In the genomic region with DNA sequence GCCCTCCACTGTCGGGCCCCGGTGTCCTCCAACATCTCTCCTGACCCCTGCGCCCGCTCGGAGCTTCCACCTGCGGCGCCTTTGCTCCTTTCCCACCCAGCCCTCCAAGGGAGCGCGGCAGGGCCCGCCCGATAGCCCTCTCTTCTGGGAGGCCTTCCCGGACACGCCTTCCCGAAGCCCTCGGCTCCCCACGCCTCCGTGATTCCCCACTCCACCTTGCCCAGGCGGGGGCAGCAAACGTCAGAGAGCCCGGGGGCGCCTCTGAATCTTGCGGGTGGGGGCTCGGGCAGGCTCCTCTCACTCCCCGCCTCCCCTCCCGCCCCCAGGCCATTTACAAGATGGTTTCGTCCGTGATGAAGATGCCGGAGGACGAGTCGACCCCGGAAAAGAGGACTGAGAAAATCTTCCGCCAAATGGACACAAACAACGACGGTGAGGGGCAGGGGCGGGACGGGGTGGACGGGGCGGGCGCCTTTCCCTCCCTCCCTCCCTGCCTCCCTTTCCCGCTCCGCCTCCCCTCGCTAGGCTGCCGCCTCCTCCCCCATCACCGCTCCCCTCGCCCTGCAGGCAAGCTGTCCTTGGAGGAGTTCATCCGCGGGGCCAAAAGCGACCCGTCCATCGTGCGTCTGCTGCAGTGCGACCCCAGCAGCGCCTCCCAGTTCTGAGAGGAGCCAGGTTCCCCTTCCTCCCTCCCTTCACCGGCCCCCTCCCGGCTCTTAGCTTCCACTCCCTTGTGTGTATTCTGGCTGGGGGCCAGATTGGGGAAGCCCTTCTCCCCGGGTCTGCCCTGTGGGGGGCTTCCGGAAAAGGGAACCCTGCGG, we compare ENCODE assay signal across 8 cellular contexts. TPM values are rescaled to one million over a fixed set of nuclear protein-coding genes. Genes with fewer than 3 reads are reported as not detected.
DNase-seq lines count a peak whose midpoint lies in the region; ATAC-seq and TF ChIP-seq lines count a peak whose summit lies in the region.

No MANE protein-coding gene starts in this region.

- peaks cover 17 to 77% of the 10 kb centered on the region in 2 donors for H3K27me3 ChIP-seq in left lung

- intact Hi-C loops in left lung (cut with DNase I), result no loop called here

- TF ChIP-seq CTCF in left lung (IDR thresholded peaks at IDR 0.05), result peak in 1 of 2 donors; percentile 5

- peaks cover 0 to 13% of the 10 kb centered on the region in 2 donors for H3K4me1 ChIP-seq in left lung

- no peaks in the 10 kb centered on the region for H3K9me3 ChIP-seq in left lung

- H3K27me3 Mint-ChIP-seq in stimulated activated naive CD8-positive, alpha-beta T cell treated with anti-CD3 and anti-CD28 coated beads, Interleukin-15, amount 100 ng/mL, for 72 hours, result peaks cover 98% of the 10 kb centered on the region

- no peaks in the 10 kb centered on the region for H3K36me3 ChIP-seq in left lung

- peak overlapping the region; percentile 72 to 81 for H3K4me3 Mint-ChIP-seq in stimulated activated naive CD8-positive, alpha-beta T cell treated with anti-CD3 and anti-CD28 coated beads, Interleukin-15, amount 100 ng/mL, for 72 hours

- H3K4me3 ChIP-seq in left lung, result peak overlapping the region; percentile 27 to 32

- H3K9me3 Mint-ChIP-seq in stimulated activated naive CD8-positive, alpha-beta T cell treated with anti-CD3 and anti-CD28 coated beads, Interleukin-15, amount 100 ng/mL, for 72 hours, result no peaks in the 10 kb centered on the region

- H3K27ac Mint-ChIP-seq in stimulated activated naive CD8-positive, alpha-beta T cell treated with anti-CD3 and anti-CD28 coated beads, Interleukin-15, amount 100 ng/mL, for 72 hours, result no peak overlapping the region

- DNase-seq in EH (ENCODE audit: low read depth) (peak; percentile 39), NCI-H345 treated with DMSO at 0.1 percent for 48 hours (lab: John Stamatoyannopoulos, UW; ENCODE audit: unreplicated experiment) (peak; percentile 28), cerebellum (ENCODE audit: low spot score) (peak; percentile 69), left lung (peak in 1 of 2 donors; percentile 82), SKM-1 (lab: John Stamatoyannopoulos, UW; ENCODE audit: unreplicated experiment) (no peak)
- DNase-seq in stimulated activated naive CD8-positive, alpha-beta T cell treated with anti-CD3 and anti-CD28 coated beads, Interleukin-15, amount 100 ng/mL, for 72 hours, result no peak

- ATAC-seq in left lung, result peak; percentile 65
- ATAC-seq in stimulated activated naive CD8-positive, alpha-beta T cell treated with anti-CD3 and anti-CD28 coated beads, Interleukin-15, amount 100 ng/mL, for 72 hours, result peak; percentile 21
- ATAC-seq in HG02678 (IDR thresholded peaks at IDR 0.05; ENCODE audit: unreplicated experiment), result no peak
- ATAC-seq in GM21367 (IDR thresholded peaks at IDR 0.05; ENCODE audit: unreplicated experiment), result no peak

- H3K27ac ChIP-seq in left lung, result no peak overlapping the region

- peaks cover 21% of the 10 kb centered on the region for H3K4me1 Mint-ChIP-seq in stimulated activated naive CD8-positive, alpha-beta T cell treated with anti-CD3 and anti-CD28 coated beads, Interleukin-15, amount 100 ng/mL, for 72 hours

RNA-seq across cellular contexts. Expression of a gene that starts 7.1 kb away (rescaled TPM):
- total RNA-seq in cerebellum (25.2 TPM), left lung (under 1 TPM in 1 of 2 donors, not detected in 1; 0.35 TPM)

RNA-seq across cellular contexts. Expression of a gene that starts 7.8 kb away (rescaled TPM):
- 1.8 TPM for total RNA-seq in cerebellum
- total RNA-seq in left lung, result 10 to 100 TPM; 29.3 to 87.0 TPM

RNA-seq across cellular contexts. Expression of a gene that starts 22.7 kb away (rescaled TPM):
- total RNA-seq in cerebellum (41.5 TPM), left lung (1 to 10 TPM in 1 of 2 donors, not detected in 1; 4.6 TPM)

Comparison
In these comparisons a context has a peak if more than half of its experiments do, and no peak if none do; other contexts are left out.
1. DNase-seq: peak in EH (single experiment), NCI-H345 treated with DMSO at 0.1 percent for 48 hours (single experiment) and cerebellum (single experiment); none in stimulated activated naive CD8-positive, alpha-beta T cell treated with anti-CD3 and anti-CD28 coated beads, Interleukin-15, amount 100 ng/mL, for 72 hours (0 of 2) and SKM-1 (single experiment).
2. ATAC-seq: peak in left lung (single experiment) and stimulated activated naive CD8-positive, alpha-beta T cell treated with anti-CD3 and anti-CD28 coated beads, Interleukin-15, amount 100 ng/mL, for 72 hours (single experiment); none in HG02678 (single experiment) and GM21367 (single experiment).
3. RNA of a gene that starts 7.1 kb away (total RNA-seq): 25.2 TPM in cerebellum (single experiment); 0.35 TPM in left lung; every median in the first group is over 10 times any median in the second.
4. RNA of a gene that starts 7.8 kb away (total RNA-seq): 29.3 to 87.0 TPM in left lung; 1.8 TPM in cerebellum (single experiment); every median in the first group is over 10 times any median in the second.